In the genomic region with DNA sequence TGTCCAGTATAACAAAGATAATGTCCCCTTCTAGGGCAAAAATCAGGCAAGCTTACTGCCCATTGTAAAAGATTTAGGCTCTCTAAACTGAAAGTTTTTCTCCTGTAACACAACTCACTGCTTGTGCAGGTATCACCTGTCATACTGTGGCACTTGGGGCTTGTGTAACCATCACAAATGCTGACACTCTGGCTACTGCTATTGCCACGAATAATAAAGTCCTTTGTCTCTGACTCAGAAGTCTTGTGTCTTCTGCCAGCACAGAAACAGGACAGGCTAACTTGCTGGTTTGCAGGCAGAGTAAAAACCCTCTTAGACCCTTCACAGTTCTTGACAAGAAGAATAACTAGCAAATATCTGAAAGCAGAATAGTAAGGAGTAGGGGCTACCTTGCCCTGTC, we compare ENCODE assay signal across 22 cellular contexts.
"Had no signal": no experiment of that assay in that cellular context is flagged by ENCODE, and none has a peak within 500 bp of the region (broad histone marks: within the 10 kb centered on the region; RNA-seq: fewer than 3 reads in every experiment).

No MANE protein-coding gene starts in this region.

- H3K36me3 ChIP-seq: adrenal gland, ascending aorta, brain microvascular endothelial cell, esophagus squamous epithelium, gastroesophageal sphincter, heart left ventricle, lower lobe of right lung, neutrophil, pancreas, right lobe of liver, upper lobe of right lung had no signal

- H3K9me3 ChIP-seq: adrenal gland, ascending aorta, esophagus squamous epithelium, gastroesophageal sphincter, heart left ventricle, lower lobe of right lung, neutrophil, pancreas, right lobe of liver, upper lobe of right lung had no signal

- H3K4me3 ChIP-seq: adrenal gland, ascending aorta, esophagus squamous epithelium, gastroesophageal sphincter, heart left ventricle, lower lobe of right lung, pancreas, right lobe of liver, upper lobe of right lung had no signal

- H3K27ac ChIP-seq: adrenal gland, ascending aorta, brain microvascular endothelial cell, esophagus squamous epithelium, gastroesophageal sphincter, heart left ventricle, lower lobe of right lung, neutrophil, pancreas, right lobe of liver, upper lobe of right lung had no signal

- DNase-seq: activated B cell treated with CpG ODN at 0.5 μM for 24 hours; activated CD4-positive, alpha-beta T cell treated with anti-CD3 and anti-CD28 coated beads for 36 hours; activated CD4-positive, alpha-beta T cell treated with anti-CD3 and anti-CD28 coated beads, Interleukin-2, amount 50 U/mL, for 4 hours; activated gamma-delta T cell treated with Interleukin-2 at 50 U/mL for 16 hours; activated T-cell treated with anti-CD3 and anti-CD28 coated beads, Interleukin-2, amount 50 U/mL, for 1 hour; adrenal gland; brain microvascular endothelial cell; central memory CD4-positive, alpha-beta T cell; esophagus squamous epithelium; heart left ventricle; kidney; lower lobe of right lung; pancreas; small intestine; stimulated activated CD4-positive, alpha-beta T cell treated with anti-CD3 and anti-CD28 coated beads, Interleukin-2, amount 100 ng/mL, for 24 hours; stimulated activated naive CD4-positive, alpha-beta T cell; T-helper 17 cell; upper lobe of right lung had no signal

- H3K27me3 ChIP-seq: adrenal gland, ascending aorta, esophagus squamous epithelium, gastroesophageal sphincter, heart left ventricle, pancreas, right lobe of liver, upper lobe of right lung had no signal
